ENCODE assay signal across 18 cellular contexts in the genomic region with DNA sequence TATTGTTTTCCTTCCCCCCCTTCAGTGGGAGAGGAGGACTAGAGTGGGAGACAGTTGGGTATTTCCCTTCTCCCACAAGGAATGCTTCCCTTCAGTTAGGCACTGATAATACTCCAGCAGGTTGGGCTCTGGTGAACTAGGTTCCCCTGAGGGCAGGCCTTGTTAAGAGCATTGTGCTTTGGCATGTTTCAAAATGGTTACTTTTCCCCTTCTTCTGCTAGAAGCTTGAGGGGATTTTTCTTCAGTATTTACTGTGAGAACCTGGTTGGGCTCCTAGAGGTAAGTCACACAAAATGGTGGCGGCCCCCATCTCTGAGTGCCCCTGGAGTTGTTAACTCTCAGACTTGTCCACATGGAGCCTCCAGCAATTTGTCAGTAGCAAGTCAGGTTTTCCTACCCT.
DNase-seq lines count a peak whose midpoint lies in the region; ATAC-seq, FAIRE-seq and TF ChIP-seq lines count a peak whose summit lies in the region.
"Had no signal": no experiment of that assay in that cellular context is flagged by ENCODE, and none has a peak within 500 bp of the region (broad histone marks: within the 10 kb centered on the region; RNA-seq: fewer than 3 reads in every experiment).

No MANE protein-coding gene starts in this region.

- H3K36me3 ChIP-seq in HUES64 (ENCODE audit: insufficient read depth, low read length), result no peaks in the 10 kb centered on the region
- no peaks in the 10 kb centered on the region for H3K36me3 ChIP-seq in H1 (ENCODE audit: control insufficient read depth in 2 of 4, insufficient read depth in 4 of 4, low read length in 3 of 4)
- no peaks in the 10 kb centered on the region for H3K36me3 ChIP-seq in OCI-LY7 (ENCODE audit: insufficient read depth, low read length)

- no peak overlapping the region for H2BK15ac ChIP-seq in H9 (ENCODE audit: low read depth, low read length)
- no peak overlapping the region for H2BK15ac ChIP-seq in H1 (ENCODE audit: low read length)

- H2BK120ac ChIP-seq in H9 (ENCODE audit: low read depth, low read length, poor library complexity, severe bottlenecking), result no peak overlapping the region
- no peak overlapping the region for H2BK120ac ChIP-seq in H1 (replicated peaks; ENCODE audit: low read depth, low read length)

- no peak overlapping the region for H4K91ac ChIP-seq in H9 (ENCODE audit: insufficient read length, low read depth, low read length)
- no peak overlapping the region for H4K91ac ChIP-seq in H1 (replicated peaks; ENCODE audit: insufficient read length, low read length)

- H3K9me3 Mint-ChIP-seq in H9, result peaks cover 15 to 25% of the 10 kb centered on the region in 2 experiments

- no peaks in the 10 kb centered on the region for H3K27me3 ChIP-seq in H9 (ENCODE audit: insufficient read depth, low read length)
- H3K27me3 ChIP-seq in HUES64 (ENCODE audit: insufficient read depth, low read length), result no peaks in the 10 kb centered on the region
- H3K27me3 ChIP-seq in H1 (replicated peaks in 1 of 4; ENCODE audit: control insufficient read depth in 3 of 4, extremely low read depth in 1 of 4, insufficient read depth in 3 of 4, low read length in 3 of 4), result no peaks in the 10 kb centered on the region

- peak; percentile 48 for DNase-seq in H9
- DNase-seq in H1 (ENCODE audit: low read depth in 1 of 2, low spot score in 2 of 2), result no peak
- no peak for DNase-seq in OCI-LY7 (ENCODE audit: low spot score)
- DNase-seq in erythroblast (lab: John Stamatoyannopoulos, UW), result no peak
- DNase-seq: C1 segment of cervical spinal cord; CD4-positive, alpha-beta memory T cell; DMS153; DMS79 treated with DMSO at 0.1 percent for 48 hours; EL; GDM1; H7 had no signal

- POLR2A ChIA-PET in H1 (lab: Charles Lee; ENCODE audit: partially characterized antibody) (no interaction called here), OCI-LY7 (lab: Charles Lee) (no interaction called here)

- H2AFZ ChIP-seq in H9 (ENCODE audit: low read length) (no peak overlapping the region), H1 (ENCODE audit: low read length) (no peak overlapping the region), OCI-LY7 (ENCODE audit: low read length) (no peak overlapping the region)

- H4K5ac ChIP-seq in H9 (ENCODE audit: insufficient read length, low read depth, low read length) (no peak overlapping the region), H1 (ENCODE audit: insufficient read length, low read depth, low read length) (no peak overlapping the region)

- H3K27me3 Mint-ChIP-seq in H9 (ENCODE audit: low read depth), result no peaks in the 10 kb centered on the region
- H3K27me3 Mint-ChIP-seq: CD4-positive, alpha-beta memory T cell had no signal

- H4K20me1 ChIP-seq in H9 (ENCODE audit: control insufficient read depth, insufficient read depth, insufficient read length) (no peaks in the 10 kb centered on the region), H1 (replicated peaks in 1 of 2; ENCODE audit: control insufficient read depth in 1 of 2, insufficient read depth in 2 of 2, low read length in 2 of 2) (no peaks in the 10 kb centered on the region), OCI-LY7 (ENCODE audit: insufficient read depth, low read length) (no peaks in the 10 kb centered on the region)

- peaks cover 23 to 30% of the 10 kb centered on the region in 2 experiments for H3K4me1 Mint-ChIP-seq in H9
- H3K4me1 Mint-ChIP-seq: B cell; CD4-positive, alpha-beta memory T cell had no signal

- H2BK5ac ChIP-seq in H9 (ENCODE audit: insufficient read length, low read length), result no peak overlapping the region
- H2BK5ac ChIP-seq in H1 (ENCODE audit: low read depth, low read length), result 0 out of 2 replicates have a peak overlapping the region, but pooled peaks have one; percentile 5

- no peak overlapping the region for H3T11ph ChIP-seq in H9 (ENCODE audit: low read length)

- H3K18ac ChIP-seq in H9 (ENCODE audit: insufficient read length, low read depth, low read length) (no peak overlapping the region), H1 (ENCODE audit: extremely low read depth, low read length) (peak overlapping the region; percentile 63; the same call in 1 of the 2 replicates)

- H3K9ac ChIP-seq in H9 (ENCODE audit: extremely low read depth, insufficient read length, low read length), result no peak overlapping the region
- H3K9ac ChIP-seq in HUES64 (ENCODE audit: low read depth, low read length), result no peak overlapping the region
- H3K9ac ChIP-seq in H1 (replicated peaks in 1 of 4; ENCODE audit: extremely low read depth in 1 of 4, low read depth in 3 of 4, low read length in 3 of 4), result no peak overlapping the region
- H3K9ac ChIP-seq: KMS-11 had no signal

- H2BK12ac ChIP-seq in H9 (ENCODE audit: insufficient read length, low read depth, low read length) (no peak overlapping the region), H1 (ENCODE audit: low read depth, low read length) (no peak overlapping the region)

- H3K79me1 ChIP-seq in H9 (ENCODE audit: insufficient read depth, low read depth, low read length, poor library complexity, severe bottlenecking) (no peaks in the 10 kb centered on the region), H1 (ENCODE audit: low read depth, low read length) (no peaks in the 10 kb centered on the region)

- H3K27ac Mint-ChIP-seq in H9, result peak overlapping the region in 1 of 3 experiments; percentile 1; a peak in 1 of 7 replicates
- H3K27ac Mint-ChIP-seq: B cell; CD4-positive, alpha-beta memory T cell had no signal

- intact Hi-C loops in OCI-LY7 (cut with micrococcal nuclease; ENCODE audit: unreplicated experiment), result no loop called here

- no peak overlapping the region for H3K23ac ChIP-seq in H9 (ENCODE audit: insufficient read length, low read depth, low read length)
- no peak overlapping the region for H3K23ac ChIP-seq in H1 (ENCODE audit: insufficient read length)

- no peak overlapping the region for H3K4me3 ChIP-seq in HUES64 (ENCODE audit: low read length)
- H3K4me3 ChIP-seq in H1 (ENCODE audit: extremely low read depth in 1 of 4, insufficient read depth in 2 of 4, low read depth in 3 of 4, low read length in 4 of 4), result no peak overlapping the region
- H3K4me3 ChIP-seq in OCI-LY7 (ENCODE audit: low read depth, low read length, poor library complexity, severe bottlenecking), result no peak overlapping the region

- TF ChIP-seq POLR2A in H1 (IDR thresholded peaks at IDR 0.05; ENCODE audit: control extremely low read depth in 1 of 2, low read depth in 2 of 2, low read length in 2 of 2) (no peak), erythroblast (IDR thresholded peaks at IDR 0.05; ENCODE audit: low read length) (no peak)

- CTCF ChIA-PET in H1 (lab: Charles Lee; ENCODE audit: partially characterized antibody) (interaction anchor here (0.9 kb wide), 1 partner anchor 9 kb away, joined by 3 read pairs; no protein-coding TSS in a partner anchor), OCI-LY7 (lab: Charles Lee; ENCODE audit: unreplicated experiment) (no interaction called here)

- H2AK5ac ChIP-seq in H9 (ENCODE audit: insufficient read length, low read length) (no peak overlapping the region), H1 (ENCODE audit: low read depth, low read length) (0 out of 2 replicates have a peak overlapping the region, but pooled peaks have one; percentile 18)

- no peaks in the 10 kb centered on the region for H3K9me2 ChIP-seq in OCI-LY7 (ENCODE audit: insufficient read depth, low read length)

- H3K79me2 ChIP-seq in H9 (ENCODE audit: insufficient read depth, low read length) (no peaks in the 10 kb centered on the region), H1 (ENCODE audit: control insufficient read depth in 1 of 2, insufficient read depth in 2 of 2, low read length in 2 of 2) (no peaks in the 10 kb centered on the region), OCI-LY7 (ENCODE audit: insufficient read depth, low read depth, low read length) (no peaks in the 10 kb centered on the region)

- FAIRE-seq in H1 (lab: Jason Lieb, UNC), result no peak
- FAIRE-seq: A204.1, GM12892 had no signal

- H3K9me3 ChIP-seq in H9 (ENCODE audit: control insufficient read depth, low read depth, low read length) (no peaks in the 10 kb centered on the region), HUES64 (ENCODE audit: insufficient read depth, low read depth, low read length) (peaks cover 18% of the 10 kb centered on the region; the same call in 1 of the 2 replicates), H1 (ENCODE audit: insufficient read depth in 2 of 2, low read depth in 1 of 2, low read length in 1 of 2) (peaks cover 5 to 7% of the 10 kb centered on the region in 2 experiments; a peak in 2 of 4 replicates), OCI-LY7 (ENCODE audit: low read length) (peaks cover 4% of the 10 kb centered on the region; the same call in 1 of the 2 replicates)

- no peak overlapping the region for H3K14ac ChIP-seq in H9 (ENCODE audit: insufficient read depth, low read length)
- no peak overlapping the region for H3K14ac ChIP-seq in H1 (ENCODE audit: insufficient read length)

- H3K4me2 ChIP-seq in H9 (ENCODE audit: insufficient read depth, insufficient read length, low read length) (no peak overlapping the region), H1 (ENCODE audit: insufficient read depth in 1 of 2, low read depth in 2 of 2, low read length in 2 of 2) (no peak overlapping the region), OCI-LY7 (ENCODE audit: low read length) (no peak overlapping the region)
- H3K4me2 ChIP-seq: KMS-11 had no signal

- no peak for ATAC-seq in HG03175 (IDR thresholded peaks at IDR 0.05; ENCODE audit: unreplicated experiment)
- ATAC-seq in GM18498 (IDR thresholded peaks at IDR 0.05; ENCODE audit: unreplicated experiment), result no peak

- H3K23me2 ChIP-seq in H9 (ENCODE audit: insufficient read length, low read depth, low read length, poor library complexity, severe bottlenecking), result no peaks in the 10 kb centered on the region
- H3K23me2 ChIP-seq in H1 (ENCODE audit: low read depth, low read length), result no peaks in the 10 kb centered on the region

- TF ChIP-seq CTCF in H9 (conservative IDR thresholded peaks at IDR 0.05) (no peak), H1 (IDR thresholded peaks at IDR 0.05; ENCODE audit: control extremely low read depth in 1 of 3, insufficient read depth in 1 of 3, low read depth in 1 of 3, low read length in 3 of 3) (no peak), OCI-LY7 (conservative IDR thresholded peaks at IDR 0.05; ENCODE audit: low read length) (no peak)

- H3K56ac ChIP-seq in H9 (ENCODE audit: insufficient read length, low read depth, low read length) (no peak overlapping the region), H1 (replicated peaks; ENCODE audit: insufficient read length, low read depth, low read length) (no peak overlapping the region)

- H3K4me3 Mint-ChIP-seq in H9, result no peak overlapping the region
- H3K4me3 Mint-ChIP-seq: B cell; CD4-positive, alpha-beta memory T cell had no signal

- WGBS in H9 (ENCODE audit: extremely low coverage, insufficient read length, low lambda C conversion rate), result no CpG with 5 or more reads among the region's 1 CpG
- 94% methylated on average over 1 of the region's 1 CpG for WGBS in HUES64
- 100% methylated on average over 1 of the region's 1 CpG; no CpG with 5 or more reads in 1 of the 2 experiments for WGBS in H1 (ENCODE audit: extremely low coverage in 1 of 2, insufficient coverage in 1 of 2, insufficient read length in 1 of 2, insufficient replicate concordance in 2 of 2, low coverage in 1 of 2, low lambda C conversion rate in 2 of 2, missing lambda C conversion rate in 1 of 2), 2 experiments

- H3K4ac ChIP-seq in H9 (ENCODE audit: low read depth, low read length), result no peak overlapping the region
- H3K4ac ChIP-seq in H1 (replicated peaks; ENCODE audit: insufficient read length, low read depth, low read length), result no peak overlapping the region

- peaks cover 6 to 27% (median 15%) of the 10 kb centered on the region in 3 experiments for H3K36me3 Mint-ChIP-seq in H9 (ENCODE audit: insufficient read depth in 1 of 3, low read depth in 3 of 3)

- H3K27ac ChIP-seq in H9 (ENCODE audit: insufficient read length, low read depth, low read length), result peak overlapping the region; percentile 39
- peak overlapping the region; percentile 27; the same call in 1 of the 2 replicates for H3K27ac ChIP-seq in HUES64 (ENCODE audit: low read depth, low read length)
- no peak overlapping the region for H3K27ac ChIP-seq in H1 (ENCODE audit: low read depth, low read length)
- no peak overlapping the region for H3K27ac ChIP-seq in OCI-LY7 (ENCODE audit: low read depth, low read length, poor library complexity, severe bottlenecking)
- H3K27ac ChIP-seq: KMS-11 had no signal

- H2BK20ac ChIP-seq in H9 (ENCODE audit: low read depth, low read length, poor library complexity, severe bottlenecking) (no peak overlapping the region), H1 (ENCODE audit: low read length) (no peak overlapping the region)

- TF ChIP-seq EP300 in H1 (IDR thresholded peaks at IDR 0.05; ENCODE audit: borderline replicate concordance in 1 of 2, low read depth in 2 of 2, low read length in 2 of 2), result no peak

- no TSS peak for BruUV-seq in OCI-LY7 (replicated peaks; lab: Mats Ljungman, UMichigan)

- H3K4me1 ChIP-seq in H9 (ENCODE audit: insufficient read depth, low read length) (peaks cover 2% of the 10 kb centered on the region; the same call in 1 of the 2 replicates), HUES64 (ENCODE audit: insufficient read depth, low read length) (peaks cover 18% of the 10 kb centered on the region), H1 (replicated peaks in 1 of 4; ENCODE audit: control insufficient read depth in 3 of 4, insufficient read depth in 4 of 4, low read length in 3 of 4) (peaks cover 0 to 6% (median 0%) of the 10 kb centered on the region in 4 experiments; a peak in 1 of 7 replicates), OCI-LY7 (ENCODE audit: insufficient read depth, low read length, poor library complexity, severe bottlenecking) (no peaks in the 10 kb centered on the region)

- no peak overlapping the region for H4K8ac ChIP-seq in H9 (replicated peaks; ENCODE audit: insufficient read length, low read depth, low read length)
- H4K8ac ChIP-seq in H1 (ENCODE audit: extremely low read depth, insufficient read depth, low read length), result no peak overlapping the region

- no peak for TF ChIP-seq RAD21 in H1 (IDR thresholded peaks at IDR 0.05 in 1 of 2, conservative IDR thresholded peaks at IDR 0.05 in 1 of 2; ENCODE audit: low read depth in 2 of 2, low read length in 2 of 2)

Comparison
In these comparisons a context has a peak if more than half of its experiments do, and no peak if none do; other contexts are left out.
1. H3K27ac ChIP-seq: peak in H9 (single experiment) and HUES64 (single experiment); none in H1 (single experiment) and OCI-LY7 (single experiment).